In genomic region chr2:117514391-117514790, GRCh38 we compare ENCODE assay signal across 19 cellular contexts.
DNase-seq lines count a peak whose midpoint lies in the region; TF ChIP-seq lines count a peak whose summit lies in the region.
"Had no signal": no experiment of that assay in that cellular context is flagged by ENCODE, and none has a peak within 500 bp of the region (broad histone marks: within the 10 kb centered on the region; RNA-seq: fewer than 3 reads in every experiment).

No MANE protein-coding gene starts in this region.

- H3K23ac ChIP-seq in mesendoderm (ENCODE audit: low read length) = no peak overlapping the region

- H3K79me1 ChIP-seq in mesendoderm (ENCODE audit: low read length) = no peaks in the 10 kb centered on the region

- H4K20me1 ChIP-seq in osteoblast (ENCODE audit: insufficient read depth, low read length) = no peaks in the 10 kb centered on the region
- no peaks in the 10 kb centered on the region for H4K20me1 ChIP-seq in MM.1S (ENCODE audit: insufficient read depth, low read length)
- H4K20me1 ChIP-seq: BLaER1 had no signal

- H3K4me1 ChIP-seq in mesendoderm (ENCODE audit: control insufficient read depth, low read depth, low read length) (peaks cover 3% of the 10 kb centered on the region), osteoblast (ENCODE audit: insufficient read depth, low read length) (no peaks in the 10 kb centered on the region), MM.1S (ENCODE audit: low read length) (no peaks in the 10 kb centered on the region)
- H3K4me1 ChIP-seq: BLaER1, Caco-2 had no signal

- H3K36me3 Mint-ChIP-seq in endothelial cell (ENCODE audit: low read depth, unreplicated experiment) = no peaks in the 10 kb centered on the region
- H3K36me3 Mint-ChIP-seq: CD4-positive, CD25-positive, alpha-beta regulatory T cell; CD8-positive, alpha-beta T cell had no signal

- H3K27me3 ChIP-seq in MG63 = no peaks in the 10 kb centered on the region
- no peaks in the 10 kb centered on the region for H3K27me3 ChIP-seq in mesendoderm (ENCODE audit: insufficient read depth, low read length, poor library complexity)
- H3K27me3 ChIP-seq in osteoblast (ENCODE audit: insufficient read depth, low read length) = no peaks in the 10 kb centered on the region
- H3K27me3 ChIP-seq in MM.1S (replicated peaks; ENCODE audit: insufficient read depth, low read length) = no peaks in the 10 kb centered on the region
- H3K27me3 ChIP-seq: BLaER1 had no signal

- H2AK5ac ChIP-seq in mesendoderm (ENCODE audit: low read length) = no peak overlapping the region

- no peaks in the 10 kb centered on the region for H3K4me1 Mint-ChIP-seq in endothelial cell (ENCODE audit: unreplicated experiment)
- H3K4me1 Mint-ChIP-seq: B cell; CD4-positive, CD25-positive, alpha-beta regulatory T cell had no signal

- H3K27me3 Mint-ChIP-seq in endothelial cell (ENCODE audit: unreplicated experiment) = no peaks in the 10 kb centered on the region
- H3K27me3 Mint-ChIP-seq: B cell; CD4-positive, CD25-positive, alpha-beta regulatory T cell had no signal

- H3K9me3 ChIP-seq in MG63 (no peaks in the 10 kb centered on the region), osteoblast (ENCODE audit: low read depth, low read length) (no peaks in the 10 kb centered on the region), MM.1S (replicated peaks; ENCODE audit: insufficient read depth, low read length) (no peaks in the 10 kb centered on the region)
- H3K9me3 ChIP-seq: BLaER1, Caco-2 had no signal

- H3K4me2 ChIP-seq in mesendoderm (ENCODE audit: low read length) (no peak overlapping the region), osteoblast (ENCODE audit: insufficient read depth, low read length) (no peak overlapping the region), MM.1S (ENCODE audit: low read depth, low read length) (no peak overlapping the region)
- H3K4me2 ChIP-seq: BLaER1, GM23338 had no signal

- H4K5ac ChIP-seq in mesendoderm (ENCODE audit: low read length) = no peak overlapping the region

- H3K4me3 Mint-ChIP-seq in endothelial cell (ENCODE audit: unreplicated experiment) = no peak overlapping the region
- H3K4me3 Mint-ChIP-seq: B cell; CD4-positive, CD25-positive, alpha-beta regulatory T cell; CD8-positive, alpha-beta T cell; GM23338; H9 had no signal

- H3K79me2 ChIP-seq in mesendoderm (ENCODE audit: control insufficient read depth, insufficient read depth, low read length) = no peaks in the 10 kb centered on the region
- H3K79me2 ChIP-seq in osteoblast (ENCODE audit: insufficient read depth, low read length) = no peaks in the 10 kb centered on the region
- no peaks in the 10 kb centered on the region for H3K79me2 ChIP-seq in MM.1S (ENCODE audit: low read length)

- H2AFZ ChIP-seq in osteoblast (ENCODE audit: low read length) (no peak overlapping the region), MM.1S (ENCODE audit: low read length) (no peak overlapping the region)
- H2AFZ ChIP-seq: GM23338 had no signal

- no peaks in the 10 kb centered on the region for H3F3A ChIP-seq in MM.1S (ENCODE audit: insufficient read depth, low read length)

- H2BK5ac ChIP-seq in mesendoderm (ENCODE audit: low read length) = no peak overlapping the region

- H3K18ac ChIP-seq in mesendoderm (ENCODE audit: low read length) = no peak overlapping the region

- no peak for TF ChIP-seq CTCF in osteoblast (IDR thresholded peaks at IDR 0.05; ENCODE audit: extremely low read depth, low read depth, low read length)
- no peak for TF ChIP-seq CTCF in endothelial cell (IDR thresholded peaks at IDR 0.05; ENCODE audit: unreplicated experiment)
- TF ChIP-seq CTCF in MM.1S (IDR thresholded peaks at IDR 0.05; ENCODE audit: low read length) = no peak

- H3K9me3 Mint-ChIP-seq in endothelial cell (ENCODE audit: unreplicated experiment) = no peaks in the 10 kb centered on the region
- H3K9me3 Mint-ChIP-seq: GM23338 had no signal

- H3K27ac Mint-ChIP-seq in endothelial cell (ENCODE audit: unreplicated experiment) = no peak overlapping the region
- H3K27ac Mint-ChIP-seq: B cell; CD4-positive, CD25-positive, alpha-beta regulatory T cell; CD8-positive, alpha-beta T cell; GM23338; H9 had no signal

- no peak overlapping the region for H2BK120ac ChIP-seq in mesendoderm (ENCODE audit: low read depth, low read length)

- H3K4ac ChIP-seq in mesendoderm (ENCODE audit: low read depth, low read length) = no peak overlapping the region

- H3K36me3 ChIP-seq in MG63 (no peaks in the 10 kb centered on the region), mesendoderm (ENCODE audit: control insufficient read depth, insufficient read depth, low read length) (no peaks in the 10 kb centered on the region), osteoblast (ENCODE audit: insufficient read depth, low read length) (no peaks in the 10 kb centered on the region), MM.1S (replicated peaks; ENCODE audit: insufficient read depth, low read length) (no peaks in the 10 kb centered on the region)
- H3K36me3 ChIP-seq: BLaER1 had no signal

- H3K27ac ChIP-seq in mesendoderm (ENCODE audit: low read depth, low read length) (no peak overlapping the region), osteoblast (ENCODE audit: low read depth, low read length) (no peak overlapping the region), MM.1S (ENCODE audit: low read length) (no peak overlapping the region)
- H3K27ac ChIP-seq: BLaER1, C4-2B had no signal

- H3K4me3 ChIP-seq in MG63 = no peak overlapping the region
- H3K4me3 ChIP-seq in mesendoderm (ENCODE audit: low read length) = no peak overlapping the region
- no peak overlapping the region for H3K4me3 ChIP-seq in osteoblast (ENCODE audit: insufficient read depth, low read length)
- no peak overlapping the region for H3K4me3 ChIP-seq in MM.1S (ENCODE audit: low read length)
- H3K4me3 ChIP-seq: BLaER1, GM12878, GM23338 had no signal

- H2BK15ac ChIP-seq in mesendoderm (replicated peaks; ENCODE audit: low read depth) = no peak overlapping the region

- H3K9ac ChIP-seq in mesendoderm (ENCODE audit: low read length) = no peak overlapping the region
- H3K9ac ChIP-seq in MM.1S (ENCODE audit: low read length) = no peak overlapping the region
- H3K9ac ChIP-seq: BLaER1 had no signal

- no CpG with 5 or more reads among the region's 1 CpG for WGBS in mesendoderm (ENCODE audit: extremely low coverage, insufficient coverage, low lambda C conversion rate)

- H3K56ac ChIP-seq in mesendoderm (ENCODE audit: low read length) = no peak overlapping the region

- H4K8ac ChIP-seq in mesendoderm (ENCODE audit: low read depth, low read length) = no peak overlapping the region

- DNase-seq in MG63 = peak; percentile 74
- peak; percentile 62 for DNase-seq in mesendoderm
- peak; percentile 19 for DNase-seq in osteoblast (ENCODE audit: insufficient read length, low spot score, missing footprints)
- DNase-seq in endothelial cell (ENCODE audit: low spot score) = no peak
- no peak for DNase-seq in activated naive CD4-positive, alpha-beta T cell treated with Interleukin-2 at 50 U/mL for 16 hours
- no peak for DNase-seq in MM.1S
- DNase-seq: Caco-2; CD4-positive, CD25-positive, alpha-beta regulatory T cell; CD8-positive, alpha-beta T cell; DMS153; DMS79; EL; GDM1; H9 had no signal

- H3K9me2 ChIP-seq in MM.1S (replicated peaks; ENCODE audit: insufficient read depth, low read length) = no peaks in the 10 kb centered on the region

Comparison
In these comparisons a context has a peak if more than half of its experiments do, and no peak if none do; other contexts are left out.
1. DNase-seq: peak in MG63 (single experiment), mesendoderm (single experiment) and osteoblast (single experiment); none in endothelial cell (single experiment), activated naive CD4-positive, alpha-beta T cell treated with Interleukin-2 at 50 U/mL for 16 hours (single experiment) and MM.1S (single experiment).